Comparison of ENCODE assay signal across 8 cellular contexts in the genomic region with DNA sequence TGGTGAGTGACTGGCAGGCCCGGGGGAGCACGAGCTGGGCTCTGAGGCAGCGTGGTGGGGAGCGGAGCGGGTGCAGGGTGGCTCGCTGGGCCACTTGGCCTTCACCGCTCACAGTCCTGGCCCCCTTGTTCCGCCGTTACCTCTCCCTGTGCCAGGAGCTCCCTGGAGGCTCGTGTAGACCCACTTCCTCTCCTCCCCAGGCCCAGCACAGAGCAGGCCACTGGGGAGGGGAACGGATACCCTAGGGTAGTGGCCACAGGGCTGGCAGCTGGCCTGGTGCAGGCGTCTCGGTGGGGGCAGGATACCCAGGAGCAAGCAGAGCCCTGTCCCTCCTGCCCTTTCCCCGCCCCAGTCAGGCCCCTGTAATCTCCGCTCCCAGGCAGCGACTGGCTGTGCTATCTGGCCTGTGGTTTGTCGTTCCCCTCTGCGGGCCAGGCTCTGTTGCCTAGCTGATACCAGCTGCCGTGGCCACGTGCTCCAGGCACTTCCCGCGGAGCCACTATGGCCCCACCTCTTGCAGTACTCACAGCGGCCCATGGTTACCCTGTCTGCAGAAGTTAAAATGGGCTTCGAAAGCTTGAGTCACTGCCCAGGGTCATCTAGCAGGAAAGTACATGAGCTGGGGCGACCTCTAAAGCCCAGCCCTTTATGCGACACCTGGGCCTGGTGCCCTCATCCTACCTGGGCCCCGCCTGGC. TPM values are rescaled to one million over a fixed set of nuclear protein-coding genes. Genes with fewer than 3 reads are reported as not detected.
DNase-seq lines count a peak whose midpoint lies in the region; ATAC-seq and TF ChIP-seq lines count a peak whose summit lies in the region.

No MANE protein-coding gene starts in this region.

- DNase-seq in CD14-positive monocyte (ENCODE audit: low spot score) (peak; percentile 88), ecto neural progenitor cell (ENCODE audit: low spot score) (peak; percentile 40), occipital lobe (lab: John Stamatoyannopoulos, UW) (peak; percentile 18), cerebellar nuclear complex (lab: John Stamatoyannopoulos, UW) (no peak), HPDE6-E6E7 (ENCODE audit: extremely low spot score) (no peak), NCI-H446 treated with DMSO at 0.1 percent for 48 hours (lab: John Stamatoyannopoulos, UW) (no peak)
- peak; percentile 69 for DNase-seq in activated CD4-positive, alpha-beta T cell treated with anti-CD3 and anti-CD28 coated beads for 48 hours

- peaks cover 0 to 1% (median 0%) of the 10 kb centered on the region in 3 donors for H3K27me3 Mint-ChIP-seq in CD14-positive monocyte (ENCODE audit: low read depth in 3 of 3)

- peaks cover 26 to 59% of the 10 kb centered on the region in 2 donors for H3K36me3 Mint-ChIP-seq in CD14-positive monocyte

- intact Hi-C loops in CD14-positive monocyte (cut with micrococcal nuclease), result no loop called here

- peak overlapping the region; percentile 25 to 85 (median 76) for H3K27ac Mint-ChIP-seq in CD14-positive monocyte

- H3K9me3 Mint-ChIP-seq in CD14-positive monocyte, result peaks cover 0 to 3% (median 0%) of the 10 kb centered on the region in 7 donors

- peak; percentile 82 for ATAC-seq in HG03159 (IDR thresholded peaks at IDR 0.05; ENCODE audit: unreplicated experiment)

- TF ChIP-seq CTCF in CD14-positive monocyte (IDR thresholded peaks at IDR 0.05), result no peak

- peak overlapping the region; percentile 48 to 76 for H3K4me3 Mint-ChIP-seq in CD14-positive monocyte

- H3K4me1 Mint-ChIP-seq in CD14-positive monocyte, result peaks cover 19% of the 10 kb centered on the region

RNA-seq across cellular contexts. Expression of a gene that starts 11.6 kb away (rescaled TPM):
- polyA plus RNA-seq in CD14-positive monocyte, result 1 to 10 TPM; 5.4 to 5.9 TPM
- 16.5 TPM for total RNA-seq in occipital lobe

RNA-seq across cellular contexts. Expression of a gene that starts 32.9 kb away (rescaled TPM):
- polyA plus RNA-seq in CD14-positive monocyte, result 1 to 10 TPM; 1.9 to 5.9 TPM
- total RNA-seq in occipital lobe, result 18.4 TPM

RNA-seq across cellular contexts. Expression of a gene that starts 41.1 kb away (rescaled TPM):
- 10 to 100 TPM in 1 of 2 donors, 1 to 10 TPM in 1; 8.0 to 25.9 TPM for polyA plus RNA-seq in CD14-positive monocyte
- total RNA-seq in occipital lobe, result 56.6 TPM

RNA-seq across cellular contexts. Expression of a gene that starts 41.3 kb away (rescaled TPM):
- 10 to 100 TPM; 12.2 to 15.0 TPM for polyA plus RNA-seq in CD14-positive monocyte
- total RNA-seq in occipital lobe, result 13.6 TPM

RNA-seq across cellular contexts. Expression of a gene that starts 41.9 kb away (rescaled TPM):
- 10 to 100 TPM; 11.7 to 12.4 TPM for polyA plus RNA-seq in CD14-positive monocyte
- total RNA-seq in occipital lobe, result 57.9 TPM

Comparison
In these comparisons a context has a peak if more than half of its experiments do, and no peak if none do; other contexts are left out.
1. DNase-seq: peak in CD14-positive monocyte (single experiment), activated CD4-positive, alpha-beta T cell treated with anti-CD3 and anti-CD28 coated beads for 48 hours (single experiment), ecto neural progenitor cell (single experiment) and occipital lobe (single experiment); none in cerebellar nuclear complex (0 of 2), HPDE6-E6E7 (single experiment) and NCI-H446 treated with DMSO at 0.1 percent for 48 hours (single experiment).